In the genomic region with DNA sequence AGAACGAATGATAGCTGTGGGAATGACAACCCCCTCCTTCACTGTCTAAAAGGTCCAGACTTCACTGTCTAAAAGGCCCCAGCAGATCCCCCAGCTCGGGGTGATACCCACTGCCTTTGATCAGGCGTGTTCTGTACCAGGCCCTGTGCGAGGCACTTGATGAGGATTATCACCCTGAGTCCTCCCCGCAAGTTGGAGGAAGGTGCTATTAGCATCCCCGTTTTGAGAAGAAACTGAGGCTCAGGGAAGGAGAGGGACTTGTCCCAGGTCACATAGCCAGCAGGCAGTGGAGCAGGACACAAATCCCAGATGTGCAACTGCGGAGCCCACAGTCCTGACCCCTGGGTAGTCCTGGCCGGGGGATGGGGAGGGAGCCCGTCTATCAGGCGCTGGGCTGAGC, we compare ENCODE assay signal across 28 cellular contexts.
"Had no signal": no experiment of that assay in that cellular context is flagged by ENCODE, and none has a peak within 500 bp of the region (broad histone marks: within the 10 kb centered on the region; RNA-seq: fewer than 3 reads in every experiment).

No MANE protein-coding gene starts in this region.

- H3K4me3 ChIP-seq: stomach, suprapubic skin, testis, thoracic aorta, thyroid gland, tibial artery, tibial nerve, transverse colon, upper lobe of left lung, upper lobe of right lung, uterus had no signal

- H3K36me3 Mint-ChIP-seq: stimulated activated effector memory CD8-positive, alpha-beta T cell treated with anti-CD3 and anti-CD28 coated beads, Interleukin-12 subunit alpha, Interleukin-12 subunit beta, amount 100 ng/mL, for 72 hours; stimulated activated memory B cell treated with anti-CD40 and anti-IgM and Interleukin-4, amounts not matched to agents 10 μg/mL and 1 μg/mL and 100 μg/mL, for 72 hours; stimulated activated naive B cell treated with anti-CD40 and anti-IgM and Interleukin-4, amounts not matched to agents 10 μg/mL and 1 μg/mL and 100 μg/mL, for 72 hours; type B pancreatic cell had no signal

- H3K27me3 Mint-ChIP-seq: stimulated activated memory B cell treated with anti-CD40 and anti-IgM and Interleukin-4, amounts not matched to agents 10 μg/mL and 1 μg/mL and 100 μg/mL, for 72 hours; stimulated activated naive CD8-positive, alpha-beta T cell treated with anti-CD3 and anti-CD28 coated beads, Interleukin-15, Interleukin-2, amounts not matched to agents 100 ng/mL and 50 ng/mL, for 24 hours had no signal

- H3K27ac ChIP-seq: stomach, suprapubic skin, testis, thoracic aorta, thyroid gland, tibial artery, tibial nerve, transverse colon, upper lobe of left lung, upper lobe of right lung, uterus had no signal

- FAIRE-seq: urothelium cell line had no signal

- H3K36me3 ChIP-seq: stomach, suprapubic skin, thoracic aorta, thyroid gland, tibial artery, tibial nerve, transverse colon, upper lobe of left lung, upper lobe of right lung, uterus had no signal

- H3K27me3 ChIP-seq: testis, thyroid gland, tibial nerve, transverse colon, upper lobe of left lung, upper lobe of right lung, uterus had no signal

- H3K4me1 Mint-ChIP-seq: stimulated activated effector memory CD8-positive, alpha-beta T cell treated with anti-CD3 and anti-CD28 coated beads, Interleukin-12 subunit alpha, Interleukin-12 subunit beta, amount 100 ng/mL, for 72 hours; stimulated activated memory B cell treated with anti-CD40 and anti-IgM and Interleukin-4, amounts not matched to agents 10 μg/mL and 1 μg/mL and 100 μg/mL, for 72 hours; stimulated activated naive B cell treated with anti-CD40 and anti-IgM and Interleukin-4, amounts not matched to agents 10 μg/mL and 1 μg/mL and 100 μg/mL, for 72 hours; stimulated activated naive CD8-positive, alpha-beta T cell treated with anti-CD3 and anti-CD28 coated beads, Interleukin-15, amount 100 ng/mL, for 72 hours had no signal

- ATAC-seq: stimulated activated naive B cell treated with anti-CD40 and anti-IgM and Interleukin-4, amounts not matched to agents 10 μg/mL and 1 μg/mL and 100 μg/mL, for 72 hours; stimulated activated naive CD8-positive, alpha-beta T cell treated with anti-CD3 and anti-CD28 coated beads, Interleukin-15, amount 100 ng/mL, for 72 hours; stimulated activated naive CD8-positive, alpha-beta T cell treated with anti-CD3 and anti-CD28 coated beads, Interleukin-15, Interleukin-2, amounts not matched to agents 100 U/mL and 50 U/mL, for 24 hours had no signal

- H3K9me3 Mint-ChIP-seq: type B pancreatic cell had no signal

- H3K4me3 Mint-ChIP-seq: stimulated activated effector memory CD8-positive, alpha-beta T cell treated with anti-CD3 and anti-CD28 coated beads, Interleukin-12 subunit alpha, Interleukin-12 subunit beta, amount 100 ng/mL, for 72 hours; stimulated activated memory B cell treated with anti-CD40 and anti-IgM and Interleukin-4, amounts not matched to agents 10 μg/mL and 1 μg/mL and 100 μg/mL, for 72 hours; stimulated activated naive B cell treated with anti-CD40 and anti-IgM and Interleukin-4, amounts not matched to agents 10 μg/mL and 1 μg/mL and 100 μg/mL, for 72 hours; stimulated activated naive CD8-positive, alpha-beta T cell treated with anti-CD3 and anti-CD28 coated beads, Interleukin-15, amount 100 ng/mL, for 72 hours; stimulated activated naive CD8-positive, alpha-beta T cell treated with anti-CD3 and anti-CD28 coated beads, Interleukin-15, Interleukin-2, amounts not matched to agents 100 ng/mL and 50 ng/mL, for 24 hours; type B pancreatic cell had no signal

- H3K9me3 ChIP-seq: suprapubic skin, testis, thoracic aorta, thyroid gland, tibial artery, transverse colon, upper lobe of left lung, upper lobe of right lung, uterus had no signal

- H3K27ac Mint-ChIP-seq: stimulated activated effector memory CD8-positive, alpha-beta T cell treated with anti-CD3 and anti-CD28 coated beads, Interleukin-12 subunit alpha, Interleukin-12 subunit beta, amount 100 ng/mL, for 72 hours; stimulated activated memory B cell treated with anti-CD40 and anti-IgM and Interleukin-4, amounts not matched to agents 10 μg/mL and 1 μg/mL and 100 μg/mL, for 72 hours; stimulated activated naive B cell treated with anti-CD40 and anti-IgM and Interleukin-4, amounts not matched to agents 10 μg/mL and 1 μg/mL and 100 μg/mL, for 72 hours; stimulated activated naive CD8-positive, alpha-beta T cell treated with anti-CD3 and anti-CD28 coated beads, Interleukin-15, Interleukin-2, amounts not matched to agents 100 ng/mL and 50 ng/mL, for 24 hours; type B pancreatic cell had no signal

- DNase-seq: stimulated activated CD4-positive, alpha-beta T cell treated with anti-CD3 and anti-CD28 coated beads, Interleukin-2, amount 100 ng/mL, for 48 hours; stimulated activated CD4-positive, alpha-beta T cell treated with anti-CD3 and anti-CD28 coated beads, Interleukin-4, amount 100 ng/mL, for 1 hour; stimulated activated CD4-positive, alpha-beta T cell treated with anti-CD3 and anti-CD28 coated beads, Interleukin-4, amount 100 ng/mL, for 24 hours; stimulated activated CD4-positive, alpha-beta T cell treated with anti-CD3 and anti-CD28 coated beads, Interleukin-4, amount 100 ng/mL, for 4 hours; stimulated activated CD8-positive, alpha-beta memory T cell treated with anti-CD3 and anti-CD28 coated beads, Interleukin-4, amount 100 ng/mL, for 48 hours; stimulated activated naive B cell treated with anti-CD40 and anti-IgM and Interleukin-4, amounts not matched to agents 10 μg/mL and 1 μg/mL and 100 μg/mL, for 72 hours; stimulated activated naive CD4-positive, alpha-beta T cell; stimulated activated naive CD4-positive, alpha-beta T cell treated with Interleukin-2 at 50 U/mL for 16 hours; stimulated activated naive CD8-positive, alpha-beta T cell treated with anti-CD3 and anti-CD28 coated beads, Interleukin-15, amount 100 ng/mL, for 72 hours; stimulated activated naive CD8-positive, alpha-beta T cell treated with anti-CD3 and anti-CD28 coated beads, Interleukin-15, Interleukin-2, amounts not matched to agents 100 U/mL and 50 U/mL, for 24 hours; stomach; substantia nigra; testis; thyroid gland; transverse colon; trophoblast cell; upper lobe of right lung; uterus had no signal

- H3K4me1 ChIP-seq: stomach, thyroid gland, tibial artery, tibial nerve, transverse colon, upper lobe of left lung, upper lobe of right lung, uterus had no signal
